19 cellular contexts compared by ENCODE assay signal in genomic region chr4:113921089-113921842, GRCh38. TPM values are rescaled to one million over a fixed set of nuclear protein-coding genes. Genes with fewer than 3 reads are reported as not detected.
DNase-seq lines count a peak whose midpoint lies in the region; ATAC-seq, FAIRE-seq and TF ChIP-seq lines count a peak whose summit lies in the region.
"Had no signal": no experiment of that assay in that cellular context is flagged by ENCODE, and none has a peak within 500 bp of the region (broad histone marks: within the 10 kb centered on the region; RNA-seq: fewer than 3 reads in every experiment).

No MANE protein-coding gene starts in this region.

- DNase-seq in ACHN (peak; percentile 38), astrocyte of the cerebellum (ENCODE audit: low read depth) (peak; percentile 20), kidney (no peak), vagina (ENCODE audit: extremely low spot score in 2 of 2) (no peak), superior temporal gyrus (ENCODE audit: extremely low spot score) (no peak), thyroid gland (no peak)
- DNase-seq: activated naive CD4-positive, alpha-beta T cell; Calu3; mesendoderm; NCI-H2107; SIG-M5 had no signal

- H3K4me3 ChIP-seq in astrocyte of the cerebellum (ENCODE audit: low read depth, low read length), result no peak overlapping the region
- H3K4me3 ChIP-seq in kidney (ENCODE audit: low read length in 2 of 2), result peak overlapping the region; percentile 3 to 38
- no peak overlapping the region for H3K4me3 ChIP-seq in vagina
- H3K4me3 ChIP-seq in thyroid gland (replicated peaks in 1 of 3), result no peak overlapping the region
- H3K4me3 ChIP-seq: GM23338, suprapubic skin had no signal

- H3K27ac ChIP-seq in kidney (ENCODE audit: low read depth in 2 of 2, low read length in 2 of 2) (peak overlapping the region; percentile 59 to 85), vagina (no peak overlapping the region), thyroid gland (peak overlapping the region in 1 of 3 donors; percentile 48)
- H3K27ac ChIP-seq: neutrophil, suprapubic skin had no signal

- H3K27me3 ChIP-seq in vagina, result no peaks in the 10 kb centered on the region
- no peaks in the 10 kb centered on the region for H3K27me3 ChIP-seq in thyroid gland
- H3K27me3 ChIP-seq: neutrophil, suprapubic skin had no signal

- H3K9ac ChIP-seq in kidney (ENCODE audit: low read length in 2 of 2), result peak overlapping the region in 1 of 2 donors; percentile 7

- intact Hi-C loops in kidney (cut with DNase I) (no loop called here), vagina (cut with DNase I) (no loop called here), thyroid gland (cut with DNase I) (no loop called here)

- in situ Hi-C loops in ACHN (cut with HindIII; ENCODE audit: low pct_ligation_motif_present, low pct_unique_long_range_greater_than_20kb, low sequenced_read_pairs), result no loop called here
- in situ Hi-C loops in astrocyte of the cerebellum (cut with HindIII; ENCODE audit: low sequenced_read_pairs), result no loop called here

- TF ChIP-seq POLR2A in vagina (IDR thresholded peaks at IDR 0.05) (no peak), thyroid gland (IDR thresholded peaks at IDR 0.05) (no peak)

- TF ChIP-seq CTCF in astrocyte of the cerebellum (IDR thresholded peaks at IDR 0.05; ENCODE audit: low read depth, low read length, missing control alignments) (no peak), kidney (IDR thresholded peaks at IDR 0.05; ENCODE audit: borderline replicate concordance, extremely low read depth, insufficient read depth) (no peak), vagina (IDR thresholded peaks at IDR 0.05) (no peak), thyroid gland (IDR thresholded peaks at IDR 0.05) (no peak)

- ATAC-seq in GM19467 (IDR thresholded peaks at IDR 0.05; ENCODE audit: unreplicated experiment) (peak; percentile 59), GM18498 (IDR thresholded peaks at IDR 0.05; ENCODE audit: unreplicated experiment) (no peak)
- ATAC-seq: GM23338 had no signal

- H3K36me3 ChIP-seq in kidney (ENCODE audit: control insufficient read depth in 1 of 2, insufficient read depth in 2 of 2, low read length in 2 of 2), result no peaks in the 10 kb centered on the region
- no peaks in the 10 kb centered on the region for H3K36me3 ChIP-seq in vagina
- no peaks in the 10 kb centered on the region for H3K36me3 ChIP-seq in thyroid gland
- H3K36me3 ChIP-seq: neutrophil, suprapubic skin had no signal

- WGBS in thyroid gland, 2 donors, result 61 to 68% methylated on average over 3 of the region's 3 CpGs

- peak; percentile 90 for FAIRE-seq in kidney (lab: Jason Lieb, UNC)
- FAIRE-seq: A204.1, TTC549 had no signal

- no peaks in the 10 kb centered on the region for H3K9me3 ChIP-seq in kidney (ENCODE audit: control insufficient read depth in 1 of 2, low read length in 2 of 2)
- H3K9me3 ChIP-seq in vagina, result no peaks in the 10 kb centered on the region
- H3K9me3 ChIP-seq in thyroid gland, result no peaks in the 10 kb centered on the region
- H3K9me3 ChIP-seq: neutrophil, suprapubic skin had no signal

- peaks cover 2 to 12% of the 10 kb centered on the region in 2 donors for H3K4me1 ChIP-seq in kidney (ENCODE audit: control insufficient read depth in 1 of 2, insufficient read depth in 1 of 2, low read depth in 1 of 2, low read length in 2 of 2)
- peaks cover 7% of the 10 kb centered on the region for H3K4me1 ChIP-seq in vagina
- no peaks in the 10 kb centered on the region for H3K4me1 ChIP-seq in thyroid gland
- H3K4me1 ChIP-seq: suprapubic skin had no signal

RNA-seq across cellular contexts. Expression of gene ARSJ, which starts 58.2 kb away (rescaled TPM):
- total RNA-seq in kidney (16.7 TPM), vagina (5.4 TPM), thyroid gland (1 to 10 TPM; 1.6 to 3.4 (median 2.7) TPM)
- 3.6 TPM for polyA plus RNA-seq in kidney (ENCODE audit: insufficient read depth, low read depth, low replicate concordance)
- total RNA-seq: activated CD8-positive, alpha-beta memory T cell treated with anti-CD3 and anti-CD28 coated beads for 36 hours had no signal

Comparison
In these comparisons a context has a peak if more than half of its experiments do, and no peak if none do; other contexts are left out.
1. DNase-seq: peak in ACHN (single experiment) and astrocyte of the cerebellum (single experiment); none in kidney (single experiment), vagina (0 of 2), superior temporal gyrus (single experiment) and thyroid gland (0 of 2).
2. H3K4me3 ChIP-seq: peak in kidney (2 of 2); none in astrocyte of the cerebellum (single experiment), vagina (0 of 2) and thyroid gland (0 of 3).